17 cellular contexts compared by ENCODE assay signal in genomic region chr19:6761053-6761676, GRCh38. TPM values are rescaled to one million over a fixed set of nuclear protein-coding genes. Genes with fewer than 3 reads are reported as not detected.
DNase-seq lines count a peak whose midpoint lies in the region; ATAC-seq and TF ChIP-seq lines count a peak whose summit lies in the region.
"Had no signal": no experiment of that assay in that cellular context is flagged by ENCODE, and none has a peak within 500 bp of the region (broad histone marks: within the 10 kb centered on the region; RNA-seq: fewer than 3 reads in every experiment).

No MANE protein-coding gene starts in this region.

- H3K4me1 Mint-ChIP-seq in stimulated activated naive CD8-positive, alpha-beta T cell treated with anti-CD3 and anti-CD28 coated beads, Interleukin-15, amount 100 ng/mL, for 72 hours = peaks cover 22% of the 10 kb centered on the region
- H3K4me1 Mint-ChIP-seq in CD8-positive, alpha-beta memory T cell = peaks cover 13 to 27% (median 17%) of the 10 kb centered on the region in 3 donors

- intact Hi-C loops in Right ventricle myocardium superior (cut with DNase I) = no loop called here
- intact Hi-C loops in cardiac septum (cut with DNase I) = no loop called here

- no peaks in the 10 kb centered on the region for H3K27me3 ChIP-seq in CD8-positive, alpha-beta memory T cell (ENCODE audit: insufficient read depth, low read length, poor library complexity, severe bottlenecking)
- H3K27me3 ChIP-seq: BLaER1 treated with 17β-estradiol and CSF1 and Interleukin-3, amounts not matched to agents 10 nM and 100 nM had no signal

- peaks cover 22% of the 10 kb centered on the region for H3K4me1 ChIP-seq in CD8-positive, alpha-beta memory T cell (ENCODE audit: insufficient read depth, low read length)

- H3K36me3 Mint-ChIP-seq in CD8-positive, alpha-beta memory T cell = peaks cover 2 to 51% (median 4%) of the 10 kb centered on the region in 3 donors

- DNase-seq in Right ventricle myocardium superior (no peak), cardiac septum (ENCODE audit: low spot score) (no peak), NB4 (ENCODE audit: low read depth) (peak; percentile 37), NCI-H2196 treated with DMSO at 0.1 percent for 48 hours (lab: John Stamatoyannopoulos, UW; ENCODE audit: unreplicated experiment) (no peak), NCI-H2081 (lab: John Stamatoyannopoulos, UW) (no peak)
- peak; percentile 29 for DNase-seq in activated naive CD4-positive, alpha-beta T cell treated with anti-CD3 and anti-CD28 coated beads, Interleukin-2, amount 50 U/mL, for 16 hours
- DNase-seq in stimulated activated naive CD8-positive, alpha-beta T cell treated with anti-CD3 and anti-CD28 coated beads, Interleukin-15, amount 100 ng/mL, for 72 hours = peak in 1 of 2 donors; percentile 35
- no peak for DNase-seq in CD8-positive, alpha-beta memory T cell
- DNase-seq: activated CD4-positive, CD25-positive, alpha-beta regulatory T cell treated with anti-CD3 and anti-CD28 coated beads, Interleukin-2, amount 50 U/mL, for 72 hours; amniotic stem cell; effector memory CD8-positive, alpha-beta T cell; mammary epithelial cell; NCI-H1694 treated with DMSO at 0.1 percent for 48 hours; stimulated activated CD4-positive, alpha-beta T cell treated with anti-CD3 and anti-CD28 coated beads, Interleukin-2, amount 100 ng/mL, for 24 hours had no signal

- no peaks in the 10 kb centered on the region for H3K27me3 Mint-ChIP-seq in stimulated activated naive CD8-positive, alpha-beta T cell treated with anti-CD3 and anti-CD28 coated beads, Interleukin-15, amount 100 ng/mL, for 72 hours
- H3K27me3 Mint-ChIP-seq in CD8-positive, alpha-beta memory T cell = no peaks in the 10 kb centered on the region
- H3K27me3 Mint-ChIP-seq: effector memory CD8-positive, alpha-beta T cell had no signal

- ATAC-seq in Right ventricle myocardium superior (ENCODE audit: poor library complexity) = peak; percentile 48
- ATAC-seq in stimulated activated naive CD8-positive, alpha-beta T cell treated with anti-CD3 and anti-CD28 coated beads, Interleukin-15, amount 100 ng/mL, for 72 hours = peak; percentile 71
- ATAC-seq: effector memory CD8-positive, alpha-beta T cell; heart left ventricle had no signal

- no peak overlapping the region for H3K4me3 ChIP-seq in NB4 (ENCODE audit: low read depth, low read length)
- H3K4me3 ChIP-seq in CD8-positive, alpha-beta memory T cell (ENCODE audit: low read length) = no peak overlapping the region
- H3K4me3 ChIP-seq: BLaER1 treated with 17β-estradiol and CSF1 and Interleukin-3, amounts not matched to agents 10 nM and 100 nM; heart left ventricle had no signal

- no peak overlapping the region for H3K4me3 Mint-ChIP-seq in stimulated activated naive CD8-positive, alpha-beta T cell treated with anti-CD3 and anti-CD28 coated beads, Interleukin-15, amount 100 ng/mL, for 72 hours
- no peak overlapping the region for H3K4me3 Mint-ChIP-seq in CD8-positive, alpha-beta memory T cell
- H3K4me3 Mint-ChIP-seq: effector memory CD8-positive, alpha-beta T cell had no signal

- H3K27ac ChIP-seq in CD8-positive, alpha-beta memory T cell (ENCODE audit: low read depth, low read length) = no peak overlapping the region
- H3K27ac ChIP-seq: BLaER1 treated with 17β-estradiol and CSF1 and Interleukin-3, amounts not matched to agents 10 nM and 100 nM; heart left ventricle; HL-60 had no signal

- H3K9me3 Mint-ChIP-seq in stimulated activated naive CD8-positive, alpha-beta T cell treated with anti-CD3 and anti-CD28 coated beads, Interleukin-15, amount 100 ng/mL, for 72 hours = no peaks in the 10 kb centered on the region
- H3K9me3 Mint-ChIP-seq in CD8-positive, alpha-beta memory T cell = no peaks in the 10 kb centered on the region
- H3K9me3 Mint-ChIP-seq: effector memory CD8-positive, alpha-beta T cell had no signal

- no peak for TF ChIP-seq POLR2A in NB4 (IDR thresholded peaks at IDR 0.05; ENCODE audit: extremely low read depth, insufficient read length)

- CTCF ChIA-PET in CD8-positive, alpha-beta memory T cell (lab: Charles Lee) = interaction anchor here (0.9 to 1.6 kb wide), 4 partner anchors 9 to 102 kb away, joined by 3 to 4 read pairs (median 3); no protein-coding TSS in a partner anchor

- no peak for TF ChIP-seq CTCF in NB4 (IDR thresholded peaks at IDR 0.05; ENCODE audit: low read depth, low read length)

- POLR2A ChIA-PET in CD8-positive, alpha-beta memory T cell (lab: Charles Lee) = no interaction called here

- no peak overlapping the region for H3K27ac Mint-ChIP-seq in stimulated activated naive CD8-positive, alpha-beta T cell treated with anti-CD3 and anti-CD28 coated beads, Interleukin-15, amount 100 ng/mL, for 72 hours
- peak overlapping the region in 2 of 8 donors; percentile 17 to 65 for H3K27ac Mint-ChIP-seq in CD8-positive, alpha-beta memory T cell
- H3K27ac Mint-ChIP-seq: effector memory CD8-positive, alpha-beta T cell had no signal

- H3K9me3 ChIP-seq in CD8-positive, alpha-beta memory T cell (ENCODE audit: low read length) = no peaks in the 10 kb centered on the region
- H3K9me3 ChIP-seq: heart left ventricle had no signal

- H3K36me3 ChIP-seq in CD8-positive, alpha-beta memory T cell (ENCODE audit: insufficient read depth, low read length) = peaks cover 19% of the 10 kb centered on the region
- H3K36me3 ChIP-seq: BLaER1 treated with 17β-estradiol and CSF1 and Interleukin-3, amounts not matched to agents 10 nM and 100 nM; heart left ventricle had no signal

RNA-seq across cellular contexts. Expression of gene SH2D3A, which starts 6.1 kb away (rescaled TPM):
- total RNA-seq in Right ventricle myocardium superior (not detected), cardiac septum (0.40 TPM)
- total RNA-seq in CD8-positive, alpha-beta memory T cell = 10 to 100 TPM; 21.3 TPM
- polyA plus RNA-seq in CD8-positive, alpha-beta memory T cell = 40.6 TPM

RNA-seq across cellular contexts. Expression of gene VAV1, which starts 11.3 kb away (rescaled TPM):
- 2.8 TPM for total RNA-seq in Right ventricle myocardium superior
- 1.5 TPM for total RNA-seq in cardiac septum
- 10 to 100 TPM; 51.9 to 52.9 TPM for total RNA-seq in CD8-positive, alpha-beta memory T cell
- 28.4 TPM for polyA plus RNA-seq in CD8-positive, alpha-beta memory T cell
- polyA plus RNA-seq: mammary epithelial cell had no signal

RNA-seq across cellular contexts. Expression of gene TRIP10, which starts 21.7 kb away (rescaled TPM):
- total RNA-seq in Right ventricle myocardium superior (133 TPM), cardiac septum (86.1 TPM)
- 10 to 100 TPM; 44.6 to 47.8 TPM for total RNA-seq in CD8-positive, alpha-beta memory T cell
- polyA plus RNA-seq in CD8-positive, alpha-beta memory T cell = 2.0 TPM

RNA-seq across cellular contexts. Expression of gene GPR108, which starts 23.8 kb away (rescaled TPM):
- total RNA-seq in Right ventricle myocardium superior = 22.2 TPM
- total RNA-seq in cardiac septum = 22.5 TPM
- total RNA-seq in CD8-positive, alpha-beta memory T cell = 10 to 100 TPM; 72.0 to 74.0 TPM
- 108 TPM for polyA plus RNA-seq in CD8-positive, alpha-beta memory T cell

RNA-seq across cellular contexts. Expression of gene C3, which starts 40.7 kb away (rescaled TPM):
- total RNA-seq in Right ventricle myocardium superior = 308 TPM
- total RNA-seq in cardiac septum = 50.6 TPM
- total RNA-seq in CD8-positive, alpha-beta memory T cell = 1 to 10 TPM; 1.6 to 1.7 TPM
- not detected for polyA plus RNA-seq in CD8-positive, alpha-beta memory T cell

Comparison
In these comparisons a context has a peak if more than half of its experiments do, and no peak if none do; other contexts are left out.
1. DNase-seq: peak in NB4 (single experiment) and activated naive CD4-positive, alpha-beta T cell treated with anti-CD3 and anti-CD28 coated beads, Interleukin-2, amount 50 U/mL, for 16 hours (single experiment); none in Right ventricle myocardium superior (single experiment), cardiac septum (single experiment), NCI-H2196 treated with DMSO at 0.1 percent for 48 hours (single experiment), CD8-positive, alpha-beta memory T cell (0 of 5) and NCI-H2081 (0 of 2).
2. RNA of gene SH2D3A, which starts 6.1 kb away (total RNA-seq): 21.3 TPM in CD8-positive, alpha-beta memory T cell; 0.40 TPM in cardiac septum (single experiment) and not detected in Right ventricle myocardium superior (single experiment); every median in the first group is over 10 times any median in the second.
3. RNA of gene VAV1, which starts 11.3 kb away (total RNA-seq): 51.9 to 52.9 TPM in CD8-positive, alpha-beta memory T cell; 2.8 TPM in Right ventricle myocardium superior (single experiment) and 1.5 TPM in cardiac septum (single experiment); every median in the first group is over 10 times any median in the second.